ENCODE assay signal across 15 cellular contexts in the genomic region with DNA sequence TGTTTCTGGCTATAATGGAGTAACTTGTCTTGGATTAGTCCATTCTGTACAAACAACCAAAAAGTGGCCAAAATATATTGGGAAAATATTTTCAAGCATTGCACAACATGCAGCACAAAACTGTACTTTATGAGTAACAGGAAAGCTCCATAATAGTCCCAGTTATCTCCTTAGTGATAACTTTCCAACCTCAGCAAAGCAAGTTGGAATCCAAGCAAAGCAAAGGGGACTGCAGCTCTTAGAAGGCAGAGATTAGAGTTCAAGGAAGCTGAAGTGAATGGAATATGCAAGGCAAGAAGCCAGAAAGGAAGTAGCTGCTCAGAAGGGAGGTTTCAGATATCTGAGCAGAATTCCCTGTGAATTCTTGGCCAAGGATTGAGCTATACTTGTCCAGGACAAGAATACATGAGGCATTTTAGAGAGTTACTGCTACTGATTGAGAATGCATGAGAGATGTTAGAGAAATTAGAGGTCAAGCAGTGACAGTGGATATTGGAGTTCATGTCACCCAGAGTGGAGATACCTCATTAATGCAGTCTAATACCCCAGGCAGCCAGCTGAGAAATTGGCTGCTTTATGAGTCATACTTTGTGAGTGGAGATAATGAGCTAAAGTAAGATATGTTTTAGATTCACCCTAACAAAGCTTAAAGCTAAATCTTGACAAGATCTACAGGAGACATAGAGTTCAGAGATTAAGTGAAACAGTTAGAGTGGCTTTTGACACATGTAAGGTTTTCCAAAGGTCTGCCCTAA.
DNase-seq lines count a peak whose midpoint lies in the region; ATAC-seq and TF ChIP-seq lines count a peak whose summit lies in the region.
"Had no signal": no experiment of that assay in that cellular context is flagged by ENCODE, and none has a peak within 500 bp of the region (broad histone marks: within the 10 kb centered on the region; RNA-seq: fewer than 3 reads in every experiment).

No MANE protein-coding gene starts in this region.

- H3K27ac ChIP-seq in fibroblast of lung (ENCODE audit: insufficient read depth, low read length) = no peak overlapping the region
- peak overlapping the region; percentile 33 for H3K27ac ChIP-seq in mesodermal cell (ENCODE audit: low read depth, low read length, severe bottlenecking)
- H3K27ac ChIP-seq: C4-2B, ovary had no signal

- H4K20me1 ChIP-seq in fibroblast of lung (ENCODE audit: control insufficient read depth, extremely low read depth, insufficient read depth, low read length) = no peaks in the 10 kb centered on the region

- H3K4me3 Mint-ChIP-seq in activated CD8-positive, alpha-beta memory T cell treated with anti-CD3 and anti-CD28 coated beads, Interleukin-2, amount 10 ng/mL, durations not matched to agents 7 days and 5 days = no peak overlapping the region
- H3K4me3 Mint-ChIP-seq: activated CD4-positive, alpha-beta T cell treated with anti-CD3 and anti-CD28 coated beads for 36 hours; activated naive CD4-positive, alpha-beta T cell treated with anti-CD3 and anti-CD28 coated beads, Interleukin-2, amount 50 U/mL, for 24 hours had no signal

- H3K27ac Mint-ChIP-seq in activated CD8-positive, alpha-beta memory T cell treated with anti-CD3 and anti-CD28 coated beads, Interleukin-2, amount 10 ng/mL, durations not matched to agents 7 days and 5 days = no peak overlapping the region
- H3K27ac Mint-ChIP-seq: activated CD4-positive, alpha-beta T cell treated with anti-CD3 and anti-CD28 coated beads for 36 hours; activated naive CD4-positive, alpha-beta T cell treated with anti-CD3 and anti-CD28 coated beads, Interleukin-2, amount 50 U/mL, for 24 hours had no signal

- no peaks in the 10 kb centered on the region for H3K4me1 Mint-ChIP-seq in activated CD8-positive, alpha-beta memory T cell treated with anti-CD3 and anti-CD28 coated beads, Interleukin-2, amount 10 ng/mL, durations not matched to agents 7 days and 5 days
- H3K4me1 Mint-ChIP-seq: activated CD4-positive, alpha-beta T cell treated with anti-CD3 and anti-CD28 coated beads for 36 hours; activated naive CD4-positive, alpha-beta T cell treated with anti-CD3 and anti-CD28 coated beads, Interleukin-2, amount 50 U/mL, for 24 hours had no signal

- H3K36me3 ChIP-seq in fibroblast of lung (ENCODE audit: control insufficient read depth, insufficient read depth, low read length) = no peaks in the 10 kb centered on the region
- H3K36me3 ChIP-seq in mesodermal cell (ENCODE audit: control insufficient read depth, insufficient read depth, low read length) = no peaks in the 10 kb centered on the region
- H3K36me3 ChIP-seq: ovary had no signal

- no peak for TF ChIP-seq EP300 in Ishikawa (IDR thresholded peaks at IDR 0.05; ENCODE audit: borderline replicate concordance)

- H3K79me2 ChIP-seq in fibroblast of lung (ENCODE audit: control insufficient read depth, insufficient read depth, low read length) = no peaks in the 10 kb centered on the region

- H3K9ac ChIP-seq in fibroblast of lung (ENCODE audit: insufficient read depth, low read length) = no peak overlapping the region

- no peak for ATAC-seq in activated CD8-positive, alpha-beta memory T cell treated with anti-CD3 and anti-CD28 coated beads, Interleukin-2, amount 10 ng/mL, durations not matched to agents 7 days and 5 days
- no peak for ATAC-seq in HG03135 (IDR thresholded peaks at IDR 0.05; ENCODE audit: unreplicated experiment)
- ATAC-seq: activated CD4-positive, alpha-beta T cell treated with anti-CD3 and anti-CD28 coated beads for 36 hours had no signal

- H3K9me3 ChIP-seq in fibroblast of lung (ENCODE audit: control insufficient read depth, insufficient read depth, low read depth, low read length) (no peaks in the 10 kb centered on the region), mesodermal cell (ENCODE audit: control insufficient read depth, low read length) (no peaks in the 10 kb centered on the region)
- H3K9me3 ChIP-seq: ovary had no signal

- H3K27me3 ChIP-seq in fibroblast of lung (ENCODE audit: control insufficient read depth, insufficient read depth, low read length) = no peaks in the 10 kb centered on the region
- H3K27me3 ChIP-seq: ovary had no signal

- H3K36me3 Mint-ChIP-seq in activated CD8-positive, alpha-beta memory T cell treated with anti-CD3 and anti-CD28 coated beads, Interleukin-2, amount 10 ng/mL, durations not matched to agents 7 days and 5 days = no peaks in the 10 kb centered on the region

- H3K27me3 Mint-ChIP-seq in activated CD8-positive, alpha-beta memory T cell treated with anti-CD3 and anti-CD28 coated beads, Interleukin-2, amount 10 ng/mL, durations not matched to agents 7 days and 5 days = no peaks in the 10 kb centered on the region
- H3K27me3 Mint-ChIP-seq: activated CD4-positive, alpha-beta T cell treated with anti-CD3 and anti-CD28 coated beads for 36 hours; activated naive CD4-positive, alpha-beta T cell treated with anti-CD3 and anti-CD28 coated beads, Interleukin-2, amount 50 U/mL, for 24 hours had no signal

- no peaks in the 10 kb centered on the region for H3K4me1 ChIP-seq in fibroblast of lung (ENCODE audit: control insufficient read depth, extremely low read depth, insufficient read depth, low read length)
- H3K4me1 ChIP-seq in mesodermal cell (ENCODE audit: control insufficient read depth, insufficient read depth, low read length, poor library complexity, severe bottlenecking) = no peaks in the 10 kb centered on the region

- H3K4me2 ChIP-seq in fibroblast of lung (ENCODE audit: extremely low read depth, insufficient read depth, low read length) = no peak overlapping the region

- TF ChIP-seq CTCF in fibroblast of lung (conservative IDR thresholded peaks at IDR 0.05 in 1 of 2, IDR thresholded peaks at IDR 0.05 in 1 of 2; ENCODE audit: low read depth in 1 of 2, low read length in 2 of 2) = no peak

- peak; percentile 23 for DNase-seq in AG20443 (ENCODE audit: low spot score)
- DNase-seq in fibroblast of lung (ENCODE audit: low read depth in 2 of 2) = peak; percentile 39 to 83
- DNase-seq in activated CD8-positive, alpha-beta memory T cell treated with anti-CD3 and anti-CD28 coated beads, Interleukin-2, amount 10 ng/mL, durations not matched to agents 7 days and 5 days = no peak
- DNase-seq in NCI-H524 treated with DMSO at 0.1 percent for 48 hours (lab: John Stamatoyannopoulos, UW) = no peak
- no peak for DNase-seq in activated T-cell treated with anti-CD3 and anti-CD28 coated beads, Interleukin-2, amount 50 U/mL, for 1 hour
- DNase-seq: activated CD4-positive, alpha-beta T cell treated with anti-CD3 and anti-CD28 coated beads for 36 hours; erythroblast; NCI-H2029 treated with DMSO at 0.1 percent for 48 hours; ovary; RPMI8226 had no signal

- CTCF ChIA-PET in activated CD8-positive, alpha-beta memory T cell treated with anti-CD3 and anti-CD28 coated beads, Interleukin-2, amount 10 ng/mL, durations not matched to agents 7 days and 5 days (lab: Charles Lee) = interaction anchor here (0.5 kb wide), 1 partner anchor 99 kb away, joined by 3 read pairs; no protein-coding TSS in a partner anchor

- no peak overlapping the region for H2AFZ ChIP-seq in fibroblast of lung (ENCODE audit: low read length)

- TF ChIP-seq RAD21 in Ishikawa (IDR thresholded peaks at IDR 0.05; ENCODE audit: low read depth) = no peak

- H3K4me3 ChIP-seq in fibroblast of lung (replicated peaks in 1 of 4; ENCODE audit: control extremely low read depth in 1 of 4, insufficient read depth in 1 of 4, low read depth in 3 of 4, low read length in 4 of 4) (no peak overlapping the region), mesodermal cell (ENCODE audit: extremely low read depth, insufficient read depth, low read length, poor library complexity, severe bottlenecking) (no peak overlapping the region)
- H3K4me3 ChIP-seq: ovary had no signal

- no peaks in the 10 kb centered on the region for H3K9me3 Mint-ChIP-seq in activated CD8-positive, alpha-beta memory T cell treated with anti-CD3 and anti-CD28 coated beads, Interleukin-2, amount 10 ng/mL, durations not matched to agents 7 days and 5 days (ENCODE audit: low read depth)

TF ChIP-seq in Ishikawa, 13 proteins besides CTCF, POLR2A, EP300 and RAD21:
- no peak; the same call in 1 of the 2 replicates for TF ChIP-seq NFIC (IDR thresholded peaks at IDR 0.05)
- 0 out of 2 replicates have a peak, but pooled peaks have one; percentile 23 for TF ChIP-seq TEAD4 (IDR thresholded peaks at IDR 0.05)
- 0 out of 2 replicates have a peak, but pooled peaks have one; percentile 21 for TF ChIP-seq CEBPB (IDR thresholded peaks at IDR 0.05)

Comparison
In these comparisons a context has a peak if more than half of its experiments do, and no peak if none do; other contexts are left out.
1. DNase-seq: peak in AG20443 (single experiment) and fibroblast of lung (2 of 2); none in activated CD8-positive, alpha-beta memory T cell treated with anti-CD3 and anti-CD28 coated beads, Interleukin-2, amount 10 ng/mL, durations not matched to agents 7 days and 5 days (single experiment), NCI-H524 treated with DMSO at 0.1 percent for 48 hours (single experiment) and activated T-cell treated with anti-CD3 and anti-CD28 coated beads, Interleukin-2, amount 50 U/mL, for 1 hour (single experiment).